9 cellular contexts compared by ENCODE assay signal in genomic region chr21:18951291-18952038, GRCh38.
DNase-seq lines count a peak whose midpoint lies in the region; ATAC-seq, FAIRE-seq and TF ChIP-seq lines count a peak whose summit lies in the region.
"Had no signal": no experiment of that assay in that cellular context is flagged by ENCODE, and none has a peak within 500 bp of the region (broad histone marks: within the 10 kb centered on the region; RNA-seq: fewer than 3 reads in every experiment).

No MANE protein-coding gene starts in this region.

- no peaks in the 10 kb centered on the region for H3K9me3 Mint-ChIP-seq in chondrocyte (ENCODE audit: low read depth)

- FAIRE-seq in pancreas (lab: Jason Lieb, UNC): no peak
- FAIRE-seq: A549 had no signal

- ATAC-seq in pancreas (peak in 3 of 4 donors; percentile 67 to 76 (median 70)), GM21619 (IDR thresholded peaks at IDR 0.05; ENCODE audit: unreplicated experiment) (no peak)
- ATAC-seq: A549 had no signal

- WGBS in pancreas, 2 donors: 40 to 58% methylated on average over 14 of the region's 14 CpGs

- DNase-seq in NCI-H1417 (lab: John Stamatoyannopoulos, UW): peak; percentile 9 to 71 (median 23)
- no peak for DNase-seq in NCI-H1417 treated with DMSO at 0.1 percent for 48 hours (lab: John Stamatoyannopoulos, UW)
- peak; percentile 4 for DNase-seq in NCI-H2171 (lab: John Stamatoyannopoulos, UW)
- no peak for DNase-seq in chondrocyte (ENCODE audit: low spot score)
- peak in 1 of 6 donors; percentile 17 for DNase-seq in pancreas
- no peak for DNase-seq in CD1c-positive myeloid dendritic cell (ENCODE audit: extremely low spot score)
- no peak for DNase-seq in activated gamma-delta T cell treated with Interleukin-2 at 50 U/mL for 16 hours

- H3K4me1 Mint-ChIP-seq in chondrocyte (ENCODE audit: low read depth): peaks cover 6% of the 10 kb centered on the region

- no peak overlapping the region for H3K4me3 ChIP-seq in pancreas
- H3K4me3 ChIP-seq: A549 had no signal

- peaks cover 0 to 11% (median 2%) of the 10 kb centered on the region in 3 donors for H3K4me1 ChIP-seq in pancreas
- H3K4me1 ChIP-seq: A549 had no signal

- H3K27me3 Mint-ChIP-seq in chondrocyte (ENCODE audit: low read depth): no peaks in the 10 kb centered on the region

- H3K4me3 Mint-ChIP-seq in chondrocyte (ENCODE audit: unreplicated experiment): no peak overlapping the region

- H3K27me3 ChIP-seq in pancreas: no peaks in the 10 kb centered on the region

- no peaks in the 10 kb centered on the region for H3K36me3 Mint-ChIP-seq in chondrocyte (ENCODE audit: low read depth)

- TF ChIP-seq CTCF in chondrocyte (IDR thresholded peaks at IDR 0.05) (peak; percentile 75), pancreas (IDR thresholded peaks at IDR 0.05) (peak in 3 of 4 donors; percentile 12 to 37 (median 32))

- no peaks in the 10 kb centered on the region for H3K9me3 ChIP-seq in pancreas
- H3K9me3 ChIP-seq: A549 had no signal

- H3K36me3 ChIP-seq in pancreas: no peaks in the 10 kb centered on the region

- H3K27ac Mint-ChIP-seq in chondrocyte (ENCODE audit: unreplicated experiment): no peak overlapping the region

- intact Hi-C loops in pancreas (cut with DNase I): no loop called here

- H3K27ac ChIP-seq in pancreas: no peak overlapping the region
- H3K27ac ChIP-seq: A549 had no signal

Comparison
In these comparisons a context has a peak if more than half of its experiments do, and no peak if none do; other contexts are left out.
1. DNase-seq: peak in NCI-H1417 (3 of 3) and NCI-H2171 (single experiment); none in NCI-H1417 treated with DMSO at 0.1 percent for 48 hours (single experiment), chondrocyte (single experiment), CD1c-positive myeloid dendritic cell (single experiment) and activated gamma-delta T cell treated with Interleukin-2 at 50 U/mL for 16 hours (single experiment).